2 cellular contexts compared by ENCODE assay signal in genomic region chr5:2036885-2037284, GRCh38.
TF ChIP-seq lines count a peak whose summit lies in the region.

No MANE protein-coding gene starts in this region.

TF ChIP-seq in A549, 52 proteins besides CTCF, POLR2A, EP300 and RAD21:
- TF ChIP-seq MAFK (IDR thresholded peaks at IDR 0.05; ENCODE audit: partially characterized antibody) (peak; percentile 86), KDM5A (IDR thresholded peaks at IDR 0.05) (no peak), REST (IDR thresholded peaks at IDR 0.05) (no peak), JUN (IDR thresholded peaks at IDR 0.05) (no peak), CHD4 (IDR thresholded peaks at IDR 0.05; ENCODE audit: borderline replicate concordance) (no peak)

TF ChIP-seq in K562, 482 proteins besides CTCF, POLR2A, EP300 and RAD21 (continued from another document):
- TF ChIP-seq SLC30A9 (CRISPR knock-in tag; IDR thresholded peaks at IDR 0.05) (no peak), ZNF316 (IDR thresholded peaks at IDR 0.05) (peak; percentile 82), ZNF224 (CRISPR knock-in tag; IDR thresholded peaks at IDR 0.05) (no peak), NBN (IDR thresholded peaks at IDR 0.05; ENCODE audit: low read depth) (no peak), SP2 (IDR thresholded peaks at IDR 0.05; ENCODE audit: extremely low read depth, low read depth, low read length, poor library complexity, severe bottlenecking) (no peak), C11orf30 (IDR thresholded peaks at IDR 0.05; ENCODE audit: low read depth) (peak; percentile 58), POLR3G (IDR thresholded peaks at IDR 0.05; ENCODE audit: extremely low read depth, insufficient read length, insufficient replicate concordance) (no peak), MAFG (tag; conservative IDR thresholded peaks at IDR 0.05) (0 out of 2 replicates have a peak, but pooled peaks have one; percentile 36), MAFK (IDR thresholded peaks at IDR 0.05; ENCODE audit: low read length) (peak; percentile 56), YY1 (IDR thresholded peaks at IDR 0.05; ENCODE audit: borderline replicate concordance in 1 of 3, control insufficient read depth in 1 of 3, extremely low read depth in 1 of 3, insufficient read depth in 3 of 3, insufficient read length in 1 of 3, insufficient replicate concordance in 2 of 3, low read depth in 1 of 3, low read length in 2 of 3) (no peak)
TF ChIP-seq in K562: peak in this region for 5.
